ENCODE assay signal across 11 cellular contexts in the genomic region with DNA sequence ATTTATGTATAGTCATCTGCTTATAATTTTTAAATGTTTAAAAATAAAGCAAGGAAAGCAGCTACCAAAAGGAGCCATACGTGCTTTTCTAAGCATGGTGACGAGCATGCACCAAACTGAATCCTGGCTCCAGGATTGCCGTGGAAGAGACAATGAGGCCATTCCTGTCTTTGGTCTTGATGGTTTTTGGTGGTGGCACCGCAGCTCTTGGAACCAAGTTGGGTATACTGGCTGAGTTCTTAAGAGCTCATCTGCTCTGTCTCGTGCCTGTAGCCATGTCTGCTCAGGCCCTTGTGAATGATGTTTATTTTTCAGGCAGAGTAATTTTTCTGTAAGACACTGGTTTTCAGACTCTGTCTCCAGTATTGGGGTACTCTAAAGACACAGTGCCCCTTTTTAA.
"Had no signal": no experiment of that assay in that cellular context is flagged by ENCODE, and none has a peak within 500 bp of the region (broad histone marks: within the 10 kb centered on the region; RNA-seq: fewer than 3 reads in every experiment).

No MANE protein-coding gene starts in this region.

- H3K4me3 ChIP-seq: lower lobe of right lung, pancreas, spleen, uterus had no signal

- H3K9me3 ChIP-seq: lower lobe of right lung, pancreas, spleen, uterus had no signal

- H3K27me3 ChIP-seq: pancreas, spleen, uterus had no signal

- H3K36me3 ChIP-seq: uterus had no signal

- ATAC-seq: lower lobe of right lung; SK-N-SH treated with all-trans-retinoic acid at 6 μM for 48 hours; stimulated activated memory B cell treated with anti-CD40 and anti-IgM and Interleukin-4, amounts not matched to agents 10 μg/mL and 1 μg/mL and 100 μg/mL, for 72 hours had no signal

- DNase-seq: activated B cell treated with CpG ODN at 0.5 μM for 24 hours; activated CD4-positive, alpha-beta T cell treated with anti-CD3 and anti-CD28 coated beads, Interleukin-2, amount 10 ng/mL, durations not matched to agents 24 days and 14 days; activated naive CD4-positive, alpha-beta T cell treated with Interleukin-2 at 50 U/mL for 16 hours; hippocampal formation; lower lobe of right lung; spleen; stimulated activated CD4-positive, alpha-beta T cell treated with anti-CD3 and anti-CD28 coated beads, Interleukin-1b, Interleukin-23, amount 100 ng/mL, for 48 hours; uterus had no signal
